ENCODE assay signal across 8 cellular contexts in the genomic region with DNA sequence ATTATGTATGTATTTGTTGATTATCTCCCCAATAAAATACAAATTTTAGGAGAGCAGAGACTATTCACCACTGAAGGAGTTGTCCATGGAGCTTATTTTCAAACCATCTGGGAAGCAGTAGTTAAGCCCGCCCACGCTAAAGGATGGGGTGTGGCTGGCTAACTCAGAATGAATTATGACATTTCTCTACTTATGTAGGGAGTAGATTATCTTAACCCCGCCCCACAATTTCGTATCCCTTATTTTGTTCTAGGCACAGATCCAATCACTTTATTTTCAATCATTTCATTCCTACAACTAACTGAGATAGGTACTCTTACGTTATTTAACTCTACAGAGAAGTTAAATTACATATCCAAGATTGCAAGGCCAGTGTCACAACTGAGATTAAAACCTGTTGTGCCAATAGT. TPM values are rescaled to one million over a fixed set of nuclear protein-coding genes. Genes with fewer than 3 reads are reported as not detected.
DNase-seq lines count a peak whose midpoint lies in the region; TF ChIP-seq lines count a peak whose summit lies in the region.

No MANE protein-coding gene starts in this region.

- no peaks in the 10 kb centered on the region for H3K9me3 ChIP-seq in ectodermal cell (ENCODE audit: control insufficient read depth, low read length)
- H3K9me3 ChIP-seq in mucosa of rectum (ENCODE audit: control insufficient read depth in 2 of 2, low read length in 2 of 2): no peaks in the 10 kb centered on the region

- CTCF ChIA-PET in activated naive CD4-positive, alpha-beta T cell treated with anti-CD3 and anti-CD28 coated beads, Interleukin-2, amount 10 ng/mL, durations not matched to agents 7 days and 5 days (lab: Charles Lee): interaction anchor here (1.0 to 3.3 kb wide), 2 partner anchors 11 to 37 kb away, joined by 4 to 16 read pairs; no protein-coding TSS in a partner anchor

- H3K36me3 ChIP-seq in ectodermal cell (ENCODE audit: control insufficient read depth, insufficient read depth, low read length) (no peaks in the 10 kb centered on the region), mucosa of rectum (ENCODE audit: control insufficient read depth in 2 of 2, insufficient read depth in 2 of 2, low read length in 2 of 2) (no peaks in the 10 kb centered on the region)

- TF ChIP-seq CTCF in endothelial cell (IDR thresholded peaks at IDR 0.05; ENCODE audit: unreplicated experiment): no peak

- H3K4me3 ChIP-seq in ectodermal cell (ENCODE audit: insufficient read depth, low read depth, low read length) (peak overlapping the region; percentile 83), mucosa of rectum (ENCODE audit: low read length in 2 of 2) (peak overlapping the region; percentile 87 to 99)

- H3K27me3 ChIP-seq in ectodermal cell (ENCODE audit: control insufficient read depth, insufficient read depth, low read length, poor library complexity, severe bottlenecking): no peaks in the 10 kb centered on the region
- no peaks in the 10 kb centered on the region for H3K27me3 ChIP-seq in mucosa of rectum (ENCODE audit: control insufficient read depth in 2 of 2, insufficient read depth in 2 of 2, low read length in 2 of 2)

- peak; percentile 35 for DNase-seq in stimulated activated CD4-positive, alpha-beta T cell treated with anti-CD3 and anti-CD28 coated beads, Interleukin-15, amount 100 ng/mL, for 24 hours
- no peak for DNase-seq in stimulated activated CD4-positive, alpha-beta T cell treated with anti-CD3 and anti-CD28 coated beads, Interleukin-12 subunit alpha, Interleukin-12 subunit beta, amount 100 ng/mL, for 4 hours
- DNase-seq in NCI-H748 treated with DMSO at 0.1 percent for 48 hours (lab: John Stamatoyannopoulos, UW): peak; percentile 46
- DNase-seq in endothelial cell (ENCODE audit: low spot score): no peak
- DNase-seq in GDM1 (lab: John Stamatoyannopoulos, UW): no peak
- no peak for DNase-seq in activated naive CD4-positive, alpha-beta T cell treated with anti-CD3 and anti-CD28 coated beads, Interleukin-2, amount 10 ng/mL, durations not matched to agents 7 days and 5 days

- H3K4me1 ChIP-seq in ectodermal cell (ENCODE audit: control insufficient read depth, insufficient read depth, low read length): no peaks in the 10 kb centered on the region
- peaks cover 18 to 23% of the 10 kb centered on the region in 2 donors for H3K4me1 ChIP-seq in mucosa of rectum (ENCODE audit: control insufficient read depth in 2 of 2, insufficient read depth in 2 of 2, low read length in 2 of 2)

- H3K27me3 Mint-ChIP-seq in endothelial cell (ENCODE audit: unreplicated experiment): peaks cover 4% of the 10 kb centered on the region
- peaks cover 32% of the 10 kb centered on the region for H3K27me3 Mint-ChIP-seq in activated naive CD4-positive, alpha-beta T cell treated with anti-CD3 and anti-CD28 coated beads, Interleukin-2, amount 10 ng/mL, durations not matched to agents 7 days and 5 days

- H3K4me1 Mint-ChIP-seq in endothelial cell (ENCODE audit: unreplicated experiment): peaks cover 25% of the 10 kb centered on the region
- peaks cover 23% of the 10 kb centered on the region for H3K4me1 Mint-ChIP-seq in activated naive CD4-positive, alpha-beta T cell treated with anti-CD3 and anti-CD28 coated beads, Interleukin-2, amount 10 ng/mL, durations not matched to agents 7 days and 5 days

- no peak overlapping the region for H3K27ac Mint-ChIP-seq in endothelial cell (ENCODE audit: unreplicated experiment)
- no peak overlapping the region for H3K27ac Mint-ChIP-seq in activated naive CD4-positive, alpha-beta T cell treated with anti-CD3 and anti-CD28 coated beads, Interleukin-2, amount 10 ng/mL, durations not matched to agents 7 days and 5 days

- no peaks in the 10 kb centered on the region for H3K9me3 Mint-ChIP-seq in endothelial cell (ENCODE audit: unreplicated experiment)
- H3K9me3 Mint-ChIP-seq in activated naive CD4-positive, alpha-beta T cell treated with anti-CD3 and anti-CD28 coated beads, Interleukin-2, amount 10 ng/mL, durations not matched to agents 7 days and 5 days: no peaks in the 10 kb centered on the region

- H3K27ac ChIP-seq in ectodermal cell (ENCODE audit: insufficient read depth, low read depth, low read length, poor library complexity, severe bottlenecking) (no peak overlapping the region), mucosa of rectum (ENCODE audit: low read depth in 2 of 2, low read length in 2 of 2) (peak overlapping the region; percentile 99 to 100)

- H3K36me3 Mint-ChIP-seq in endothelial cell (ENCODE audit: low read depth, unreplicated experiment): peaks cover 5% of the 10 kb centered on the region
- no peaks in the 10 kb centered on the region for H3K36me3 Mint-ChIP-seq in activated naive CD4-positive, alpha-beta T cell treated with anti-CD3 and anti-CD28 coated beads, Interleukin-2, amount 10 ng/mL, durations not matched to agents 7 days and 5 days

- peak overlapping the region in 1 of 2 donors; percentile 95 for H3K9ac ChIP-seq in mucosa of rectum (ENCODE audit: low read depth in 1 of 2, low read length in 2 of 2)

- H3K4me3 Mint-ChIP-seq in endothelial cell (ENCODE audit: unreplicated experiment): no peak overlapping the region
- H3K4me3 Mint-ChIP-seq in activated naive CD4-positive, alpha-beta T cell treated with anti-CD3 and anti-CD28 coated beads, Interleukin-2, amount 10 ng/mL, durations not matched to agents 7 days and 5 days: no peak overlapping the region

- 66 to 72% methylated on average over 5 of the region's 5 CpGs for WGBS in ectodermal cell, 2 experiments

RNA-seq across cellular contexts. Expression of gene LAPTM4A, which starts 1.4 kb away (rescaled TPM):
- polyA plus RNA-seq in ectodermal cell (2013, experiment 1 of 4): 264 TPM
- polyA plus RNA-seq in ectodermal cell (2013, experiment 2 of 4): 317 TPM
- 236 TPM for polyA plus RNA-seq in ectodermal cell (2013, experiment 3 of 4)
- 302 TPM for polyA plus RNA-seq in ectodermal cell (2013, experiment 4 of 4)
- total RNA-seq in endothelial cell (ENCODE audit: unreplicated experiment): 264 TPM

RNA-seq across cellular contexts. Expression of gene MATN3, which starts 40.4 kb away (rescaled TPM):
- 2.2 TPM for polyA plus RNA-seq in ectodermal cell (2013, experiment 1 of 4)
- 2.8 TPM for polyA plus RNA-seq in ectodermal cell (2013, experiment 2 of 4)
- 2.3 TPM for polyA plus RNA-seq in ectodermal cell (2013, experiment 3 of 4)
- polyA plus RNA-seq in ectodermal cell (2013, experiment 4 of 4): 2.5 TPM
- total RNA-seq in endothelial cell (ENCODE audit: unreplicated experiment): 8.9 TPM

Comparison
In these comparisons a context has a peak if more than half of its experiments do, and no peak if none do; other contexts are left out.
1. DNase-seq: peak in stimulated activated CD4-positive, alpha-beta T cell treated with anti-CD3 and anti-CD28 coated beads, Interleukin-15, amount 100 ng/mL, for 24 hours (single experiment) and NCI-H748 treated with DMSO at 0.1 percent for 48 hours (single experiment); none in stimulated activated CD4-positive, alpha-beta T cell treated with anti-CD3 and anti-CD28 coated beads, Interleukin-12 subunit alpha, Interleukin-12 subunit beta, amount 100 ng/mL, for 4 hours (single experiment), endothelial cell (single experiment), GDM1 (single experiment) and activated naive CD4-positive, alpha-beta T cell treated with anti-CD3 and anti-CD28 coated beads, Interleukin-2, amount 10 ng/mL, durations not matched to agents 7 days and 5 days (single experiment).